10 cellular contexts compared by ENCODE assay signal in genomic region chrX:8364369-8365141, GRCh38.
DNase-seq lines count a peak whose midpoint lies in the region; ATAC-seq and TF ChIP-seq lines count a peak whose summit lies in the region.
"Had no signal": no experiment of that assay in that cellular context is flagged by ENCODE, and none has a peak within 500 bp of the region (broad histone marks: within the 10 kb centered on the region; RNA-seq: fewer than 3 reads in every experiment).

No MANE protein-coding gene starts in this region.

- H3K4me1 Mint-ChIP-seq in activated T-helper 2 cell treated with anti-CD3 and anti-CD28 coated beads, Interferon-gamma antibody, Interleukin-2, Interleukin-4, amounts not matched to agents 10 μg/mL and 5 μg/mL and 100 μg/mL, durations not matched to agents 14 hours and 24 hours and 36 hours (ENCODE audit: low read depth), result no peaks in the 10 kb centered on the region
- H3K4me1 Mint-ChIP-seq in activated CD4-positive, alpha-beta memory T cell treated with anti-CD3 and anti-CD28 coated beads for 36 hours (ENCODE audit: low read depth), result no peaks in the 10 kb centered on the region
- H3K4me1 Mint-ChIP-seq in activated CD4-positive, alpha-beta memory T cell treated with anti-CD3 and anti-CD28 coated beads, Interleukin-2, amount 10 ng/mL, durations not matched to agents 7 days and 5 days, result no peaks in the 10 kb centered on the region
- H3K4me1 Mint-ChIP-seq: activated B cell treated with CpG ODN at 0.5 μM for 24 hours had no signal

- no peak overlapping the region for H3K27ac ChIP-seq in WERI-Rb-1
- no peak overlapping the region for H3K27ac ChIP-seq in right lobe of liver

- H3K9me3 ChIP-seq in WERI-Rb-1 (ENCODE audit: severe bottlenecking), result no peaks in the 10 kb centered on the region
- no peaks in the 10 kb centered on the region for H3K9me3 ChIP-seq in right lobe of liver

- in situ Hi-C loops in GM13976 (cut with MboI; ENCODE audit: low sequenced_read_pairs, unreplicated experiment), result no loop called here

- TF ChIP-seq CTCF in GM13976 (IDR thresholded peaks at IDR 0.05; ENCODE audit: borderline replicate concordance, control extremely low read depth, extremely low read depth, insufficient read depth, missing control alignments) (peak; percentile 25), WERI-Rb-1 (IDR thresholded peaks at IDR 0.05; ENCODE audit: low read depth, low read length) (peak; percentile 83), right lobe of liver (IDR thresholded peaks at IDR 0.05) (peak; percentile 11 to 52 (median 36))

- 32% methylated on average over 9 of the region's 13 CpGs for WGBS in right lobe of liver (ENCODE audit: insufficient coverage, low coverage, low lambda C conversion rate, missing lambda C conversion rate)

- TF ChIP-seq POLR2A in right lobe of liver (IDR thresholded peaks at IDR 0.05), result no peak

- H3K4me3 ChIP-seq in WERI-Rb-1 (ENCODE audit: low read depth, low read length), result no peak overlapping the region
- H3K4me3 ChIP-seq in right lobe of liver, result no peak overlapping the region
- H3K4me3 ChIP-seq: HAP-1 had no signal

- H3K4me3 Mint-ChIP-seq in activated T-helper 2 cell treated with anti-CD3 and anti-CD28 coated beads, Interferon-gamma antibody, Interleukin-2, Interleukin-4, amounts not matched to agents 10 μg/mL and 5 μg/mL and 100 μg/mL, durations not matched to agents 14 hours and 24 hours and 36 hours (ENCODE audit: low read depth), result no peak overlapping the region
- H3K4me3 Mint-ChIP-seq in activated CD4-positive, alpha-beta memory T cell treated with anti-CD3 and anti-CD28 coated beads for 36 hours, result no peak overlapping the region
- H3K4me3 Mint-ChIP-seq in activated CD4-positive, alpha-beta memory T cell treated with anti-CD3 and anti-CD28 coated beads, Interleukin-2, amount 10 ng/mL, durations not matched to agents 7 days and 5 days, result no peak overlapping the region
- H3K4me3 Mint-ChIP-seq: activated B cell treated with CpG ODN at 0.5 μM for 24 hours had no signal

- no peaks in the 10 kb centered on the region for H3K27me3 ChIP-seq in WERI-Rb-1 (ENCODE audit: insufficient read depth, low read depth, severe bottlenecking)
- no peaks in the 10 kb centered on the region for H3K27me3 ChIP-seq in right lobe of liver

- DNase-seq in GM13976 (ENCODE audit: low spot score) (no peak), NCI-H2029 (lab: John Stamatoyannopoulos, UW) (peak; percentile 13), WERI-Rb-1 (peak; percentile 75), right lobe of liver (no peak)
- no peak for DNase-seq in activated T-helper 2 cell treated with anti-CD3 and anti-CD28 coated beads, Interferon-gamma antibody, Interleukin-2, Interleukin-4, amounts not matched to agents 10 μg/mL and 5 μg/mL and 100 μg/mL, durations not matched to agents 14 hours and 24 hours and 36 hours (ENCODE audit: low spot score)
- no peak for DNase-seq in activated CD4-positive, alpha-beta memory T cell treated with anti-CD3 and anti-CD28 coated beads for 36 hours
- no peak for DNase-seq in activated CD4-positive, alpha-beta memory T cell treated with anti-CD3 and anti-CD28 coated beads, Interleukin-2, amount 10 ng/mL, durations not matched to agents 7 days and 5 days
- DNase-seq: activated B cell treated with CpG ODN at 0.5 μM for 24 hours had no signal

- H3K36me3 Mint-ChIP-seq in activated T-helper 2 cell treated with anti-CD3 and anti-CD28 coated beads, Interferon-gamma antibody, Interleukin-2, Interleukin-4, amounts not matched to agents 10 μg/mL and 5 μg/mL and 100 μg/mL, durations not matched to agents 14 hours and 24 hours and 36 hours (ENCODE audit: low read depth), result no peaks in the 10 kb centered on the region
- no peaks in the 10 kb centered on the region for H3K36me3 Mint-ChIP-seq in activated CD4-positive, alpha-beta memory T cell treated with anti-CD3 and anti-CD28 coated beads for 36 hours
- H3K36me3 Mint-ChIP-seq in activated CD4-positive, alpha-beta memory T cell treated with anti-CD3 and anti-CD28 coated beads, Interleukin-2, amount 10 ng/mL, durations not matched to agents 7 days and 5 days (ENCODE audit: low read depth), result no peaks in the 10 kb centered on the region

- no peak overlapping the region for H3K27ac Mint-ChIP-seq in activated T-helper 2 cell treated with anti-CD3 and anti-CD28 coated beads, Interferon-gamma antibody, Interleukin-2, Interleukin-4, amounts not matched to agents 10 μg/mL and 5 μg/mL and 100 μg/mL, durations not matched to agents 14 hours and 24 hours and 36 hours
- H3K27ac Mint-ChIP-seq in activated CD4-positive, alpha-beta memory T cell treated with anti-CD3 and anti-CD28 coated beads for 36 hours, result no peak overlapping the region
- H3K27ac Mint-ChIP-seq in activated CD4-positive, alpha-beta memory T cell treated with anti-CD3 and anti-CD28 coated beads, Interleukin-2, amount 10 ng/mL, durations not matched to agents 7 days and 5 days, result no peak overlapping the region
- H3K27ac Mint-ChIP-seq: activated B cell treated with CpG ODN at 0.5 μM for 24 hours had no signal

- no peaks in the 10 kb centered on the region for H3K9me3 Mint-ChIP-seq in activated T-helper 2 cell treated with anti-CD3 and anti-CD28 coated beads, Interferon-gamma antibody, Interleukin-2, Interleukin-4, amounts not matched to agents 10 μg/mL and 5 μg/mL and 100 μg/mL, durations not matched to agents 14 hours and 24 hours and 36 hours
- H3K9me3 Mint-ChIP-seq in activated CD4-positive, alpha-beta memory T cell treated with anti-CD3 and anti-CD28 coated beads for 36 hours, result peaks cover 2% of the 10 kb centered on the region
- H3K9me3 Mint-ChIP-seq in activated CD4-positive, alpha-beta memory T cell treated with anti-CD3 and anti-CD28 coated beads, Interleukin-2, amount 10 ng/mL, durations not matched to agents 7 days and 5 days, result peaks cover 3% of the 10 kb centered on the region
- H3K9me3 Mint-ChIP-seq: activated B cell treated with CpG ODN at 0.5 μM for 24 hours had no signal

- ATAC-seq in right lobe of liver (peak in 3 of 4 donors; percentile 42 to 61 (median 57)), GM18520 (IDR thresholded peaks at IDR 0.05; ENCODE audit: unreplicated experiment) (no peak)

- POLR2A ChIA-PET in activated CD4-positive, alpha-beta memory T cell treated with anti-CD3 and anti-CD28 coated beads for 36 hours (lab: Charles Lee), result no interaction called here
- POLR2A ChIA-PET in activated CD4-positive, alpha-beta memory T cell treated with anti-CD3 and anti-CD28 coated beads, Interleukin-2, amount 10 ng/mL, durations not matched to agents 7 days and 5 days (lab: Charles Lee), result no interaction called here

- intact Hi-C loops in right lobe of liver (cut with DNase I), result no loop called here
- intact Hi-C loops in activated T-helper 2 cell treated with anti-CD3 and anti-CD28 coated beads, Interferon-gamma antibody, Interleukin-2, Interleukin-4, amounts not matched to agents 10 μg/mL and 5 μg/mL and 100 μg/mL, durations not matched to agents 14 hours and 24 hours and 36 hours (cut with micrococcal nuclease), result no loop called here
- intact Hi-C loops in activated CD4-positive, alpha-beta memory T cell treated with anti-CD3 and anti-CD28 coated beads for 36 hours (cut with micrococcal nuclease), result no loop called here

- H3K36me3 ChIP-seq in WERI-Rb-1 (no peaks in the 10 kb centered on the region), right lobe of liver (no peaks in the 10 kb centered on the region)
- H3K36me3 ChIP-seq: HAP-1 had no signal

- CTCF ChIA-PET in activated CD4-positive, alpha-beta memory T cell treated with anti-CD3 and anti-CD28 coated beads for 36 hours (lab: Charles Lee), result no interaction called here
- CTCF ChIA-PET in activated CD4-positive, alpha-beta memory T cell treated with anti-CD3 and anti-CD28 coated beads, Interleukin-2, amount 10 ng/mL, durations not matched to agents 7 days and 5 days (lab: Charles Lee), result no interaction called here

- H3K4me1 ChIP-seq in right lobe of liver, result no peaks in the 10 kb centered on the region
- H3K4me1 ChIP-seq: HAP-1 had no signal

- no peaks in the 10 kb centered on the region for H3K27me3 Mint-ChIP-seq in activated T-helper 2 cell treated with anti-CD3 and anti-CD28 coated beads, Interferon-gamma antibody, Interleukin-2, Interleukin-4, amounts not matched to agents 10 μg/mL and 5 μg/mL and 100 μg/mL, durations not matched to agents 14 hours and 24 hours and 36 hours (ENCODE audit: low read depth)
- H3K27me3 Mint-ChIP-seq in activated CD4-positive, alpha-beta memory T cell treated with anti-CD3 and anti-CD28 coated beads for 36 hours, result no peaks in the 10 kb centered on the region
- H3K27me3 Mint-ChIP-seq in activated CD4-positive, alpha-beta memory T cell treated with anti-CD3 and anti-CD28 coated beads, Interleukin-2, amount 10 ng/mL, durations not matched to agents 7 days and 5 days, result no peaks in the 10 kb centered on the region
- H3K27me3 Mint-ChIP-seq: activated B cell treated with CpG ODN at 0.5 μM for 24 hours had no signal

Comparison
In these comparisons a context has a peak if more than half of its experiments do, and no peak if none do; other contexts are left out.
1. DNase-seq: peak in NCI-H2029 (single experiment) and WERI-Rb-1 (single experiment); none in GM13976 (single experiment), right lobe of liver (0 of 3), activated T-helper 2 cell treated with anti-CD3 and anti-CD28 coated beads, Interferon-gamma antibody, Interleukin-2, Interleukin-4, amounts not matched to agents 10 μg/mL and 5 μg/mL and 100 μg/mL, durations not matched to agents 14 hours and 24 hours and 36 hours (single experiment), activated CD4-positive, alpha-beta memory T cell treated with anti-CD3 and anti-CD28 coated beads for 36 hours (single experiment) and activated CD4-positive, alpha-beta memory T cell treated with anti-CD3 and anti-CD28 coated beads, Interleukin-2, amount 10 ng/mL, durations not matched to agents 7 days and 5 days (single experiment).
2. CTCF ChIP-seq: peak in every context shown above with its lines; median percentile 83 in WERI-Rb-1; 36 in right lobe of liver; 25 in GM13976.